23 cellular contexts compared by ENCODE assay signal in genomic region chr2:71422786-71423185, GRCh38.
"Had no signal": no experiment of that assay in that cellular context is flagged by ENCODE, and none has a peak within 500 bp of the region (broad histone marks: within the 10 kb centered on the region; RNA-seq: fewer than 3 reads in every experiment).

No MANE protein-coding gene starts in this region.

- H3K4me3 ChIP-seq: ascending aorta, breast epithelium, dorsolateral prefrontal cortex, mucosa of descending colon, thyroid gland had no signal

- H3K9me3 Mint-ChIP-seq: activated B cell treated with CpG ODN at 0.5 μM for 24 hours; activated T-cell treated with anti-CD3 and anti-CD28 coated beads, Interleukin-2, amount 50 U/mL, for 4 hours; memory B cell; naive B cell; T-helper 2 cell treated with Interferon-gamma antibody and Interleukin-4, amounts not matched to agents 5 μg/mL and 100 μg/mL, for 36 hours had no signal

- H3K27me3 Mint-ChIP-seq: activated B cell treated with CpG ODN at 0.5 μM for 24 hours, memory B cell, naive B cell had no signal

- ATAC-seq: activated CD8-positive, alpha-beta T cell treated with anti-CD3 and anti-CD28 coated beads, Interleukin-2, amount 10 ng/mL, durations not matched to agents 7 days and 5 days; activated T-cell treated with anti-CD3 and anti-CD28 coated beads, Interleukin-2, amount 50 U/mL, for 4 hours; left ventricle myocardium superior; mucosa of descending colon had no signal

- H3K27ac ChIP-seq: ascending aorta, thyroid gland had no signal

- H3K27me3 ChIP-seq: ascending aorta, breast epithelium, dorsolateral prefrontal cortex, thyroid gland had no signal

- H3K27ac Mint-ChIP-seq: activated B cell treated with CpG ODN at 0.5 μM for 24 hours; activated CD8-positive, alpha-beta T cell treated with anti-CD3 and anti-CD28 coated beads, Interleukin-2, amount 10 ng/mL, durations not matched to agents 7 days and 5 days; memory B cell; T-helper 2 cell treated with Interferon-gamma antibody and Interleukin-4, amounts not matched to agents 5 μg/mL and 100 μg/mL, for 36 hours had no signal

- H3K36me3 ChIP-seq: breast epithelium had no signal

- DNase-seq: activated B cell treated with CpG ODN at 0.5 μM for 24 hours; activated CD4-positive, alpha-beta T cell treated with anti-CD3 and anti-CD28 coated beads for 4 hours; activated CD8-positive, alpha-beta memory T cell treated with anti-CD3 and anti-CD28 coated beads, Interleukin-2, amount 50 U/mL, for 4 hours; activated CD8-positive, alpha-beta T cell treated with anti-CD3 and anti-CD28 coated beads, Interleukin-2, amount 10 ng/mL, durations not matched to agents 7 days and 5 days; activated naive CD4-positive, alpha-beta T cell treated with anti-CD3 and anti-CD28 coated beads, Interleukin-2, amount 50 U/mL, for 16 hours; activated T-cell treated with anti-CD3 and anti-CD28 coated beads, Interleukin-2, amount 50 U/mL, for 4 hours; dorsolateral prefrontal cortex; head of caudate nucleus; kidney; left ventricle myocardium superior; mucosa of descending colon; naive B cell; nucleus accumbens; SK-N-SH; stimulated activated CD4-positive, alpha-beta T cell treated with anti-CD3 and anti-CD28 coated beads, Interleukin-12 subunit alpha, Interleukin-12 subunit beta, amount 100 ng/mL, for 4 hours; stimulated activated CD4-positive, alpha-beta T cell treated with anti-CD3 and anti-CD28 coated beads, Interleukin-1b, Interleukin-23, amount 100 ng/mL, for 48 hours; stimulated activated CD8-positive, alpha-beta memory T cell treated with anti-CD3 and anti-CD28 coated beads, Interleukin-4, amount 100 ng/mL, for 48 hours; stimulated activated naive CD4-positive, alpha-beta T cell; thyroid gland had no signal

- H3K4me1 ChIP-seq: breast epithelium had no signal

- H3K9me3 ChIP-seq: ascending aorta, breast epithelium, mucosa of descending colon, SK-N-SH, thyroid gland had no signal

- H3K4me3 Mint-ChIP-seq: activated B cell treated with CpG ODN at 0.5 μM for 24 hours; activated CD8-positive, alpha-beta T cell treated with anti-CD3 and anti-CD28 coated beads, Interleukin-2, amount 10 ng/mL, durations not matched to agents 7 days and 5 days; activated T-cell treated with anti-CD3 and anti-CD28 coated beads, Interleukin-2, amount 50 U/mL, for 4 hours; memory B cell; naive B cell; T-helper 2 cell treated with Interferon-gamma antibody and Interleukin-4, amounts not matched to agents 5 μg/mL and 100 μg/mL, for 36 hours had no signal
